1 cellular context compared by ENCODE assay signal in genomic region chr14:23469127-23469905, GRCh38.
TF ChIP-seq lines count a peak whose summit lies in the region.

TSS of gene NGDN (plus strand) at chr14:23469703. CDS start at chr14:23469716, 13 bp downstream.

TF ChIP-seq in HepG2, 621 proteins besides CTCF, POLR2A, EP300 and RAD21 (continued from another document and continues in another):
- TF ChIP-seq ZHX1 (CRISPR knock-in tag; IDR thresholded peaks at IDR 0.05; ENCODE audit: low read depth) = peak; percentile 97
- TF ChIP-seq ZGPAT (CRISPR knock-in tag; IDR thresholded peaks at IDR 0.05) = peak; percentile 84
- no peak for TF ChIP-seq TCF7 (IDR thresholded peaks at IDR 0.05; ENCODE audit: low read depth)
- peak; percentile 92; the same call in 1 of the 2 replicates for TF ChIP-seq FOXC1 (CRISPR knock-in tag; IDR thresholded peaks at IDR 0.05; ENCODE audit: borderline replicate concordance)
- TF ChIP-seq CBFB (CRISPR knock-in tag; IDR thresholded peaks at IDR 0.05) = peak; percentile 91
- no peak for TF ChIP-seq CREB3 (CRISPR knock-in tag; IDR thresholded peaks at IDR 0.05)
- peak; percentile 94; the same call in 1 of the 2 replicates for TF ChIP-seq ZNF572 (CRISPR knock-in tag; IDR thresholded peaks at IDR 0.05)
- peak; percentile 86 for TF ChIP-seq CEBPZ (IDR thresholded peaks at IDR 0.05; ENCODE audit: low read length)
- TF ChIP-seq TERF1 (CRISPR knock-in tag; IDR thresholded peaks at IDR 0.05) = no peak
- no peak for TF ChIP-seq SP1 (IDR thresholded peaks at IDR 0.05)
- TF ChIP-seq SP1 (CRISPR knock-in tag; IDR thresholded peaks at IDR 0.05) = peak; percentile 94
- TF ChIP-seq EEA1 (CRISPR knock-in tag; IDR thresholded peaks at IDR 0.05; ENCODE audit: borderline replicate concordance) = peak; percentile 93; the same call in 1 of the 2 replicates
- TF ChIP-seq HMG20A (CRISPR knock-in tag; IDR thresholded peaks at IDR 0.05; ENCODE audit: borderline replicate concordance) = no peak
- no peak for TF ChIP-seq ZUFSP (CRISPR knock-in tag; IDR thresholded peaks at IDR 0.05; ENCODE audit: borderline replicate concordance)
- no peak for TF ChIP-seq DR1 (CRISPR knock-in tag; IDR thresholded peaks at IDR 0.05)
- TF ChIP-seq SOX5 (CRISPR knock-in tag; IDR thresholded peaks at IDR 0.05; ENCODE audit: borderline replicate concordance) = peak; percentile 63
- no peak for TF ChIP-seq ZFP36 (IDR thresholded peaks at IDR 0.05; ENCODE audit: borderline replicate concordance, low read depth, low read length, partially characterized antibody)
- TF ChIP-seq MAFF (IDR thresholded peaks at IDR 0.05; ENCODE audit: low read depth, low read length) = no peak
- TF ChIP-seq JUNB (CRISPR knock-in tag; IDR thresholded peaks at IDR 0.05; ENCODE audit: borderline replicate concordance) = no peak
- TF ChIP-seq AKAP8 (CRISPR knock-in tag; IDR thresholded peaks at IDR 0.05) = peak; percentile 66; the same call in 1 of the 2 replicates
- TF ChIP-seq ZNF17 (CRISPR knock-in tag; IDR thresholded peaks at IDR 0.05) = no peak
- TF ChIP-seq ZNF781 (CRISPR knock-in tag; IDR thresholded peaks at IDR 0.05; ENCODE audit: borderline replicate concordance, not compliant biosample characterization) = peak; percentile 91
- TF ChIP-seq PHF21A (CRISPR knock-in tag; IDR thresholded peaks at IDR 0.05) = peak; percentile 91
- no peak for TF ChIP-seq ZFP82 (CRISPR knock-in tag; IDR thresholded peaks at IDR 0.05; ENCODE audit: borderline replicate concordance)
- TF ChIP-seq HOMEZ (CRISPR knock-in tag; IDR thresholded peaks at IDR 0.05; ENCODE audit: low read depth) = peak; percentile 100
- TF ChIP-seq ZBTB7A (CRISPR knock-in tag; IDR thresholded peaks at IDR 0.05) = no peak
- TF ChIP-seq YEATS4 (CRISPR knock-in tag; IDR thresholded peaks at IDR 0.05; ENCODE audit: borderline replicate concordance) = peak; percentile 84
- no peak for TF ChIP-seq ZNF660 (CRISPR knock-in tag; IDR thresholded peaks at IDR 0.05; ENCODE audit: borderline replicate concordance, low read depth)
- peak; percentile 94 for TF ChIP-seq IKZF5 (CRISPR knock-in tag; IDR thresholded peaks at IDR 0.05)
- TF ChIP-seq PTBP1 (IDR thresholded peaks at IDR 0.05; ENCODE audit: low read depth, low read length, poor library complexity, severe bottlenecking) = peak; percentile 94
- no peak for TF ChIP-seq JUND (CRISPR knock-in tag; IDR thresholded peaks at IDR 0.05)
- TF ChIP-seq ZNF678 (CRISPR knock-in tag; IDR thresholded peaks at IDR 0.05) = peak; percentile 88; the same call in 1 of the 2 replicates
- TF ChIP-seq PHF20 (CRISPR knock-in tag; IDR thresholded peaks at IDR 0.05) = peak; percentile 100
- no peak; the same call in 1 of the 2 replicates for TF ChIP-seq SATB2 (CRISPR knock-in tag; IDR thresholded peaks at IDR 0.05)
- no peak for TF ChIP-seq SUZ12 (IDR thresholded peaks at IDR 0.05; ENCODE audit: low read depth, low read length)
- 0 out of 2 replicates have a peak, but pooled peaks have one; percentile 32 for TF ChIP-seq NR2F6 (IDR thresholded peaks at IDR 0.05)
- TF ChIP-seq NR2F6 (CRISPR knock-in tag; IDR thresholded peaks at IDR 0.05) = peak; percentile 40
- peak; percentile 96 for TF ChIP-seq KDM2A (CRISPR knock-in tag; IDR thresholded peaks at IDR 0.05; ENCODE audit: borderline replicate concordance, low read depth)
- TF ChIP-seq NFAT5 (CRISPR knock-in tag; IDR thresholded peaks at IDR 0.05) = peak; percentile 96
- peak; percentile 95; the same call in 1 of the 2 replicates for TF ChIP-seq ZNF569 (CRISPR knock-in tag; IDR thresholded peaks at IDR 0.05; ENCODE audit: borderline replicate concordance)
- no peak; the same call in 1 of the 2 replicates for TF ChIP-seq ZBTB1 (CRISPR knock-in tag; IDR thresholded peaks at IDR 0.05; ENCODE audit: borderline replicate concordance)
- peak; percentile 38; the same call in 1 of the 2 replicates for TF ChIP-seq TGIF2 (CRISPR knock-in tag; IDR thresholded peaks at IDR 0.05)
- no peak for TF ChIP-seq ZNF577 (CRISPR knock-in tag; IDR thresholded peaks at IDR 0.05; ENCODE audit: borderline replicate concordance, low read depth)
